ENCODE assay signal across 8 cellular contexts in genomic region chr6:36623547-36624459, GRCh38. TPM values are rescaled to one million over a fixed set of nuclear protein-coding genes. Genes with fewer than 3 reads are reported as not detected.
DNase-seq lines count a peak whose midpoint lies in the region; ATAC-seq and TF ChIP-seq lines count a peak whose summit lies in the region.

No MANE protein-coding gene starts in this region.

- H3K4me3 Mint-ChIP-seq in activated naive CD4-positive, alpha-beta T cell treated with anti-CD3 and anti-CD28 coated beads, Interleukin-2, amount 10 ng/mL, durations not matched to agents 7 days and 5 days, result no peak overlapping the region

- CTCF ChIA-PET in activated naive CD4-positive, alpha-beta T cell treated with anti-CD3 and anti-CD28 coated beads, Interleukin-2, amount 10 ng/mL, durations not matched to agents 7 days and 5 days (lab: Charles Lee), result interaction anchor here (0.7 to 4.4 kb wide), 22 partner anchors 9 to 229 kb away, joined by 3 to 33 read pairs (median 5); partner anchors contain the start of gene CDKN1A

- peak; percentile 59 for ATAC-seq in GM21447 (IDR thresholded peaks at IDR 0.05; ENCODE audit: unreplicated experiment)
- peak; percentile 88 for ATAC-seq in SK-N-SH treated with all-trans-retinoic acid at 6 μM for 48 hours
- peak; percentile 33 for ATAC-seq in Right ventricle myocardium inferior

- DNase-seq in C1 segment of cervical spinal cord (lab: John Stamatoyannopoulos, UW) (peak; percentile 20 to 85 (median 72)), NAMALWA (ENCODE audit: low spot score) (peak; percentile 87), Right ventricle myocardium inferior (ENCODE audit: missing footprints) (peak; percentile 90), pons (ENCODE audit: low spot score) (peak; percentile 92), ureter (ENCODE audit: low spot score) (peak; percentile 93)
- peak; percentile 86 for DNase-seq in activated naive CD4-positive, alpha-beta T cell treated with anti-CD3 and anti-CD28 coated beads, Interleukin-2, amount 10 ng/mL, durations not matched to agents 7 days and 5 days

- peaks cover 1% of the 10 kb centered on the region for H3K36me3 Mint-ChIP-seq in activated naive CD4-positive, alpha-beta T cell treated with anti-CD3 and anti-CD28 coated beads, Interleukin-2, amount 10 ng/mL, durations not matched to agents 7 days and 5 days

- peaks cover 3% of the 10 kb centered on the region for H3K27me3 Mint-ChIP-seq in activated naive CD4-positive, alpha-beta T cell treated with anti-CD3 and anti-CD28 coated beads, Interleukin-2, amount 10 ng/mL, durations not matched to agents 7 days and 5 days

- H3K4me1 Mint-ChIP-seq in activated naive CD4-positive, alpha-beta T cell treated with anti-CD3 and anti-CD28 coated beads, Interleukin-2, amount 10 ng/mL, durations not matched to agents 7 days and 5 days, result peaks cover 35% of the 10 kb centered on the region

- intact Hi-C loops in Right ventricle myocardium inferior (cut with DNase I), result loop anchor here (1.0 to 2.0 kb wide), 3 partner anchors 56 to 135 kb away; no protein-coding TSS in a partner anchor

- H3K27ac Mint-ChIP-seq in activated naive CD4-positive, alpha-beta T cell treated with anti-CD3 and anti-CD28 coated beads, Interleukin-2, amount 10 ng/mL, durations not matched to agents 7 days and 5 days, result peak overlapping the region; percentile 60

- no peaks in the 10 kb centered on the region for H3K9me3 Mint-ChIP-seq in activated naive CD4-positive, alpha-beta T cell treated with anti-CD3 and anti-CD28 coated beads, Interleukin-2, amount 10 ng/mL, durations not matched to agents 7 days and 5 days

TF ChIP-seq in SK-N-SH treated with all-trans-retinoic acid at 6 μM for 48 hours, 23 proteins besides CTCF, POLR2A, EP300 and RAD21:
- no peak for TF ChIP-seq TCF4 (CRISPR knock-in tag; IDR thresholded peaks at IDR 0.05; ENCODE audit: borderline replicate concordance)
- TF ChIP-seq ZC3H10 (CRISPR knock-in tag; IDR thresholded peaks at IDR 0.05), result no peak
- no peak for TF ChIP-seq CSRNP3 (CRISPR knock-in tag; IDR thresholded peaks at IDR 0.05)
- no peak for TF ChIP-seq ZNF8 (CRISPR knock-in tag; IDR thresholded peaks at IDR 0.05)
- TF ChIP-seq ZNF70 (CRISPR knock-in tag; IDR thresholded peaks at IDR 0.05), result no peak
- TF ChIP-seq PATZ1 (CRISPR knock-in tag; IDR thresholded peaks at IDR 0.05; ENCODE audit: borderline replicate concordance), result no peak
- TF ChIP-seq CSDC2 (CRISPR knock-in tag; IDR thresholded peaks at IDR 0.05), result no peak

RNA-seq across cellular contexts. Expression of gene SRSF3, which starts 29.6 kb away (rescaled TPM):
- total RNA-seq in Right ventricle myocardium inferior, result 119 TPM
- 306 TPM for total RNA-seq in ureter

RNA-seq across cellular contexts. Expression of gene CDKN1A, which starts 54.7 kb away (rescaled TPM):
- total RNA-seq in Right ventricle myocardium inferior (63.8 TPM), ureter (82.8 TPM)

Comparison
In these comparisons a context has a peak if more than half of its experiments do, and no peak if none do; other contexts are left out.
1. Peak in every context shown above with its lines: DNase-seq and ATAC-seq.
2. ATAC-seq: peak in every context shown above with its lines; median percentile 88 in SK-N-SH treated with all-trans-retinoic acid at 6 μM for 48 hours; 59 in GM21447; 33 in Right ventricle myocardium inferior.